ENCODE assay signal across 8 cellular contexts in the genomic region with DNA sequence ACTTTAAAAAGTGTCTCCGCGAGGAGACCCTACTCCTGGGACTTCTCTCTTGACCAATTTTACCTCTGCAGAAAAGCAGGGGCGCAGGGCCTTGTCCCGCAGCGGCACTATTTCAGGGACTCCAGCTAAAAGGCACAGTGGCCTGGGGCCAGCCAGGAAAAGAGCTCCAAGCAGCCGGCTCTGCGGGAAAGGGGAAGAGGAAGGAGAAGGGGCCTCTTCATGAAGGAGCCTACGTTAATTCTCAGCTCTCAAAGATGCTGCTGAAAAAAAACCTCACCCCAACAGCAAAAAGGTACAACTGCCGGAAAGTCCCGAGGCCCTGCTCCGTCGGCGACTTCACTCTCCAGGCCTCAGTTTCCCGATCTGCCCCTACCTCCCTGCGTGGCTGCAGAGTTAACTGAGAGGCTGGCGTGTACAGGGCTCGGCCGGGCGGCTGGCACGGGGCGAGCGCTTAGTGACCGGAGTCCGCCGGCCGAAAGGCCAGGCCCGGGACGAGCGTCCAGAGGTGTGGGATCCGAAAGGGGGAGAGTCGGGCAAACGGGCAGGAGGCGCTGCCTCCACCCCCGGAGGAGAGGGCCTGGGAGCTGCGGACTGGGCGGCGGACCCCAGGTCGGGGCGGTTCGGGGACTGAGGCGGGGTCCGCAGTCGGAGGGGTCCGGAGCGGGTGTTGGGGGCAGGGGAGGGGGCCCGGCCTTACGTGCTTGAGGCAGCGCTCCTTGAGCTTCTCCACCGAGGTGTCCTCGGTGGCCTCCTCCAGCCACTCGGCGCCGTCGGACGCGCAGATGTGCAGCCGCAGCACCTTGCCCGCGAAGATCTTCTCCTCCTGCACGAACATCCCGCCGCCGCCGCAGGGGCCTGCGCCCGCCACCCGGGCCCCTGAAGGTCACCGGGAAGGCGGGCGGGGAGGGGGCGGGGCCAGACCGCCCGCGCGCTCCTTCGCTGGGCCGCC. TPM values are rescaled to one million over a fixed set of nuclear protein-coding genes. Genes with fewer than 3 reads are reported as not detected.
A peak's percentile ranks its signal among the peaks of the same experiment; 100 is the strongest.
DNase-seq lines count a peak whose midpoint lies in the region; ATAC-seq, FAIRE-seq and TF ChIP-seq lines count a peak whose summit lies in the region.

No MANE protein-coding gene starts in this region.

- SMC1A ChIA-PET in GM12878 (lab: Charles Lee; ENCODE audit: uncharacterized antibody, unreplicated experiment) = interaction anchor here (1.0 to 2.1 kb wide), 2 partner anchors 146 to 162 kb away, joined by 3 to 6 read pairs; no protein-coding TSS in a partner anchor

- no peak for TF ChIP-seq EP300 in GM12878 (IDR thresholded peaks at IDR 0.05; ENCODE audit: borderline replicate concordance in 1 of 2, control insufficient read depth in 1 of 2, low read depth in 2 of 2, low read length in 2 of 2)

- peak overlapping the region; percentile 30 for H3K27ac ChIP-seq in DOHH2 (ENCODE audit: low read depth, low read length)
- peak overlapping the region; percentile 43; the same call in 1 of the 2 replicates for H3K27ac ChIP-seq in MM.1S (ENCODE audit: low read length)
- H3K27ac ChIP-seq in GM12878 (ENCODE audit: control insufficient read depth, insufficient read depth) = peak overlapping the region; percentile 76

- in situ Hi-C loops in GM12878 (cut with MboI) = loop anchor here (5.0 kb wide), 1 partner anchor 162 kb away; no protein-coding TSS in a partner anchor

- peak overlapping the region; percentile 78 for H3K4me3 ChIP-seq in DOHH2 (ENCODE audit: low read length)
- peak overlapping the region; percentile 94 for H3K4me3 ChIP-seq in MM.1S (ENCODE audit: low read length)
- peak overlapping the region; percentile 92 for H3K4me3 ChIP-seq in GM12878
- H3K4me3 ChIP-seq in kidney epithelial cell (ENCODE audit: low read depth, low read length) = peak overlapping the region; percentile 75

- WGBS in GM12878 (ENCODE audit: insufficient coverage, insufficient replicate concordance, low lambda C conversion rate, missing lambda C conversion rate) = 6% methylated on average over 52 of the region's 77 CpGs

- peaks cover 44% of the 10 kb centered on the region for H3K4me1 Mint-ChIP-seq in stimulated activated naive CD8-positive, alpha-beta T cell treated with anti-CD3 and anti-CD28 coated beads, Interleukin-15, amount 100 ng/mL, for 72 hours

- TF ChIP-seq CTCF in DOHH2 (IDR thresholded peaks at IDR 0.05; ENCODE audit: low read depth, low read length, poor library complexity, severe bottlenecking) (no peak), MM.1S (IDR thresholded peaks at IDR 0.05; ENCODE audit: low read length) (no peak), GM12878 (IDR thresholded peaks at IDR 0.05 in 2 of 3, conservative IDR thresholded peaks at IDR 0.05 in 1 of 3; ENCODE audit: control insufficient read depth in 2 of 3, extremely low read depth in 1 of 3, insufficient read depth in 1 of 3, low read depth in 3 of 3, low read length in 3 of 3) (no peak), kidney epithelial cell (IDR thresholded peaks at IDR 0.05; ENCODE audit: insufficient read depth, low read length, poor library complexity, severe bottlenecking) (no peak)

- H3K36me3 ChIP-seq in DOHH2 (ENCODE audit: control insufficient read depth, low read length) (peaks cover 9% of the 10 kb centered on the region; the same call in 1 of the 2 replicates), MM.1S (replicated peaks; ENCODE audit: insufficient read depth, low read length) (no peaks in the 10 kb centered on the region), GM12878 (ENCODE audit: control insufficient read depth in 2 of 2, insufficient read depth in 2 of 2, low read length in 1 of 2) (no peaks in the 10 kb centered on the region; a peak in 1 of 4 replicates), kidney epithelial cell (ENCODE audit: control insufficient read depth, insufficient read depth, low read length) (no peaks in the 10 kb centered on the region)

- POLR2A ChIA-PET in GM12878 (lab: Charles Lee) = interaction anchor here (1.1 to 2.0 kb wide), 5 partner anchors 13 to 157 kb away, joined by 3 to 5 read pairs (median 3); no protein-coding TSS in a partner anchor

- CTCF ChIA-PET in GM12878 (lab: Yijun Ruan, JAX) = interaction anchor here (0.7 to 2.2 kb wide), 4 partner anchors 9 to 163 kb away, joined by 3 to 14 read pairs (median 4); no protein-coding TSS in a partner anchor

- H4K20me1 ChIP-seq in DOHH2 (ENCODE audit: control insufficient read depth, insufficient read depth, low read depth, low read length) (no peaks in the 10 kb centered on the region), MM.1S (ENCODE audit: insufficient read depth, low read length) (peaks cover 9% of the 10 kb centered on the region; the same call in 1 of the 2 replicates), GM12878 (ENCODE audit: control insufficient read depth, insufficient read depth) (peaks cover 4% of the 10 kb centered on the region; the same call in 1 of the 2 replicates)

- H3K4me1 ChIP-seq in DOHH2 (ENCODE audit: control insufficient read depth, low read length) (peaks cover 30% of the 10 kb centered on the region), MM.1S (ENCODE audit: low read length) (0 out of 2 replicates have a peak, but pooled peaks cover 7% of the 10 kb centered on the region), GM12878 (ENCODE audit: control insufficient read depth, insufficient read depth, low read length) (peaks cover 9% of the 10 kb centered on the region)

- H3K9ac ChIP-seq in MM.1S (ENCODE audit: low read length) = peak overlapping the region; percentile 88
- peak overlapping the region; percentile 82 for H3K9ac ChIP-seq in GM12878 (ENCODE audit: control insufficient read depth, insufficient read depth, low read length)

- peak; percentile 73 for TF ChIP-seq POLR2A in GM12878 (IDR thresholded peaks at IDR 0.05; ENCODE audit: low read depth, low read length)

- H3K9me2 ChIP-seq in DOHH2 (replicated peaks; ENCODE audit: control insufficient read depth, low read length) (no peaks in the 10 kb centered on the region), MM.1S (replicated peaks; ENCODE audit: insufficient read depth, low read length) (no peaks in the 10 kb centered on the region)

- peak overlapping the region; percentile 40 to 85 for H3K27ac Mint-ChIP-seq in stimulated activated naive CD8-positive, alpha-beta T cell treated with anti-CD3 and anti-CD28 coated beads, Interleukin-15, amount 100 ng/mL, for 72 hours

- intact Hi-C loops in GM12878 (cut with micrococcal nuclease; ENCODE audit: unreplicated experiment) = loop anchor here (5.0 to 10.0 kb wide), 2 partner anchors 53 to 324 kb away; partner anchors contain the start of gene CAMSAP1

- H3F3A ChIP-seq in DOHH2 (ENCODE audit: control insufficient read depth, insufficient read depth) (no peaks in the 10 kb centered on the region), MM.1S (ENCODE audit: insufficient read depth, low read length) (no peaks in the 10 kb centered on the region)

- RAD21 ChIA-PET in GM12878 (lab: Charles Lee; ENCODE audit: unreplicated experiment) = interaction anchor here (1.1 to 2.8 kb wide), 3 partner anchors 146 to 149 kb away, joined by 4 to 9 read pairs (median 4); no protein-coding TSS in a partner anchor

- H3K27me3 ChIP-seq in DOHH2 (ENCODE audit: control insufficient read depth, low read length) = no peaks in the 10 kb centered on the region
- H3K27me3 ChIP-seq in MM.1S (replicated peaks; ENCODE audit: insufficient read depth, low read length) = peaks cover 40% of the 10 kb centered on the region
- H3K27me3 ChIP-seq in GM12878 (replicated peaks in 1 of 2; ENCODE audit: control insufficient read depth in 2 of 2, insufficient read depth in 2 of 2, low read length in 1 of 2) = no peaks in the 10 kb centered on the region; a peak in 1 of 4 replicates
- H3K27me3 ChIP-seq in kidney epithelial cell (ENCODE audit: control insufficient read depth, insufficient read depth, low read length) = peaks cover 2% of the 10 kb centered on the region

- H2AFZ ChIP-seq in MM.1S (ENCODE audit: low read length) = peak overlapping the region; percentile 81
- peak overlapping the region; percentile 74 for H2AFZ ChIP-seq in GM12878 (ENCODE audit: control insufficient read depth, low read depth, low read length)

- H3K4me2 ChIP-seq in DOHH2 (ENCODE audit: low read length) (peak overlapping the region; percentile 67), MM.1S (ENCODE audit: low read depth, low read length) (peak overlapping the region; percentile 94), GM12878 (ENCODE audit: control insufficient read depth, insufficient read depth) (peak overlapping the region; percentile 96)

- no peak for FAIRE-seq in GM12878 (lab: Jason Lieb, UNC)

- H3K79me2 ChIP-seq in DOHH2 (ENCODE audit: control insufficient read depth, low read length) = peaks cover 54% of the 10 kb centered on the region
- H3K79me2 ChIP-seq in MM.1S (ENCODE audit: low read length) = peaks cover 53% of the 10 kb centered on the region
- peaks cover 36% of the 10 kb centered on the region for H3K79me2 ChIP-seq in GM12878 (ENCODE audit: control insufficient read depth, insufficient read depth, low read length)

- no peak for TF ChIP-seq RAD21 in GM12878 (IDR thresholded peaks at IDR 0.05; ENCODE audit: insufficient read depth, low read depth, low read length)

- H3K9me3 ChIP-seq in DOHH2 (ENCODE audit: control insufficient read depth, insufficient read depth, low read length) (no peaks in the 10 kb centered on the region), MM.1S (replicated peaks; ENCODE audit: insufficient read depth, low read length) (no peaks in the 10 kb centered on the region), GM12878 (replicated peaks; ENCODE audit: control insufficient read depth, insufficient read depth, low read length) (no peaks in the 10 kb centered on the region)

- no peaks in the 10 kb centered on the region for H3K9me3 Mint-ChIP-seq in stimulated activated naive CD8-positive, alpha-beta T cell treated with anti-CD3 and anti-CD28 coated beads, Interleukin-15, amount 100 ng/mL, for 72 hours

- H3K4me3 Mint-ChIP-seq in stimulated activated naive CD8-positive, alpha-beta T cell treated with anti-CD3 and anti-CD28 coated beads, Interleukin-15, amount 100 ng/mL, for 72 hours = peak overlapping the region; percentile 91 to 95

- peaks cover 7% of the 10 kb centered on the region for H3K27me3 Mint-ChIP-seq in stimulated activated naive CD8-positive, alpha-beta T cell treated with anti-CD3 and anti-CD28 coated beads, Interleukin-15, amount 100 ng/mL, for 72 hours

- peak; percentile 15 for ATAC-seq in GM21526 (IDR thresholded peaks at IDR 0.05; ENCODE audit: low FRiP score, unreplicated experiment)
- ATAC-seq in GM12878 = peak; percentile 25
- no peak for ATAC-seq in stimulated activated naive CD8-positive, alpha-beta T cell treated with anti-CD3 and anti-CD28 coated beads, Interleukin-15, amount 100 ng/mL, for 72 hours

- BruUV-seq in GM12878 (replicated peaks; lab: Mats Ljungman, UMichigan) = no TSS peak

- DNase-seq in MM.1S (peak; percentile 11), GM12878 (ENCODE audit: low read depth, low spot score) (no peak), kidney epithelial cell (ENCODE audit: low read depth) (no peak), SW 1271 (lab: John Stamatoyannopoulos, UW) (no peak)
- DNase-seq in stimulated activated naive CD8-positive, alpha-beta T cell treated with anti-CD3 and anti-CD28 coated beads, Interleukin-15, amount 100 ng/mL, for 72 hours = no peak
- no peak for DNase-seq in activated effector memory CD4-positive, alpha-beta T cell treated with Interleukin-2 at 50 U/mL for 16 hours

RNA-seq across cellular contexts. Expression of gene UBAC1, which starts 0.6 kb away (rescaled TPM):
- total RNA-seq in GM12878 (2013; cell fraction: nucleolus; rRNA removed) = 23.5 and 31.3 TPM in 2 replicates
- total RNA-seq in GM12878 (2014; rRNA removed) (45.4 and 48.0 TPM in 2 replicates), GM12878 (2014; rRNA removed; fragmentation: Illumina TruSeq; extraction: Trizol) (27.6 and 30.9 TPM in 2 replicates), GM12878 (2021) (38.2 and 40.1 TPM in 2 replicates), kidney epithelial cell (42.6 and 45.7 TPM in 2 replicates)
- 15.4 TPM for polyA plus RNA-seq in GM12878 (2011; ENCODE audit: low read depth)
- polyA plus RNA-seq in GM12878 (2011; rRNA removed) (45.4 and 53.5 TPM in 2 replicates), GM12878 (2014; fragmentation: Illumina TruSeq; extraction: Trizol) (10.0 and 25.3 TPM in 2 replicates), GM12878 (2014; fragmentation: Nextera tagmentation; extraction: Ambion mirVana) (10 to 100 TPM; 16.7 to 20.7 TPM), GM12878 (2014; rRNA removed) (54.6 and 57.6 TPM in 2 replicates), GM12878 (2016; fragmentation: Nextera tagmentation; extraction: Ambion mirVana) (10 to 100 TPM; 36.9 to 41.1 TPM)
- polyA plus RNA-seq in GM12878 (2011; cell fraction: cytosol; rRNA removed) = 56.9 and 65.7 TPM in 2 replicates
- polyA plus RNA-seq in GM12878 (2011; cell fraction: nucleus; rRNA removed) = 72.7 and 77.7 TPM in 2 replicates
- polyA plus RNA-seq in GM12878 (2012) = 20.3 and 23.9 TPM in 2 replicates
- 29.6 and 34.0 TPM in 2 replicates for polyA minus RNA-seq in GM12878 (2011; rRNA and poly(A)+ RNA removed)
- 6.1 and 13.5 TPM in 2 replicates for polyA minus RNA-seq in GM12878 (2011; cell fraction: cytosol; rRNA and poly(A)+ RNA removed)
- 8.5 and 12.7 TPM in 2 replicates for polyA minus RNA-seq in GM12878 (2011; cell fraction: nucleus; rRNA and poly(A)+ RNA removed)

RNA-seq across cellular contexts. Expression of gene CAMSAP1, which starts 53.3 kb away (rescaled TPM):
- 51.7 and 56.6 TPM in 2 replicates for total RNA-seq in GM12878 (2013; cell fraction: nucleolus; rRNA removed)
- total RNA-seq in GM12878 (2014; rRNA removed) (16.5 and 16.6 TPM in 2 replicates), GM12878 (2014; rRNA removed; fragmentation: Illumina TruSeq; extraction: Trizol) (12.2 and 12.3 TPM in 2 replicates), GM12878 (2021) (24.7 and 32.8 TPM in 2 replicates), kidney epithelial cell (70.4 and 73.3 TPM in 2 replicates)
- polyA plus RNA-seq in GM12878 (2011; ENCODE audit: low read depth) = 4.8 TPM
- polyA plus RNA-seq in GM12878 (2011; rRNA removed) (5.3 and 5.9 TPM in 2 replicates), GM12878 (2014; fragmentation: Illumina TruSeq; extraction: Trizol) (8.0 and 10.1 TPM in 2 replicates), GM12878 (2014; fragmentation: Nextera tagmentation; extraction: Ambion mirVana) (1 to 10 TPM; 1.8 to 2.0 TPM), GM12878 (2014; rRNA removed) (10.3 and 12.5 TPM in 2 replicates), GM12878 (2016; fragmentation: Nextera tagmentation; extraction: Ambion mirVana) (1 to 10 TPM; 1.4 to 4.2 TPM)
- polyA plus RNA-seq in GM12878 (2011; cell fraction: cytosol; rRNA removed) = 6.6 and 6.9 TPM in 2 replicates
- polyA plus RNA-seq in GM12878 (2011; cell fraction: nucleus; rRNA removed) = 7.5 and 11.6 TPM in 2 replicates
- polyA plus RNA-seq in GM12878 (2012) = 7.4 and 7.8 TPM in 2 replicates
- 14.8 and 15.3 TPM in 2 replicates for polyA minus RNA-seq in GM12878 (2011; rRNA and poly(A)+ RNA removed)
- polyA minus RNA-seq in GM12878 (2011; cell fraction: cytosol; rRNA and poly(A)+ RNA removed) = 48.7 and 58.5 TPM in 2 replicates
- polyA minus RNA-seq in GM12878 (2011; cell fraction: nucleus; rRNA and poly(A)+ RNA removed) = 5.9 and 9.1 TPM in 2 replicates
